Comparison of ENCODE assay signal across 8 cellular contexts in the genomic region with DNA sequence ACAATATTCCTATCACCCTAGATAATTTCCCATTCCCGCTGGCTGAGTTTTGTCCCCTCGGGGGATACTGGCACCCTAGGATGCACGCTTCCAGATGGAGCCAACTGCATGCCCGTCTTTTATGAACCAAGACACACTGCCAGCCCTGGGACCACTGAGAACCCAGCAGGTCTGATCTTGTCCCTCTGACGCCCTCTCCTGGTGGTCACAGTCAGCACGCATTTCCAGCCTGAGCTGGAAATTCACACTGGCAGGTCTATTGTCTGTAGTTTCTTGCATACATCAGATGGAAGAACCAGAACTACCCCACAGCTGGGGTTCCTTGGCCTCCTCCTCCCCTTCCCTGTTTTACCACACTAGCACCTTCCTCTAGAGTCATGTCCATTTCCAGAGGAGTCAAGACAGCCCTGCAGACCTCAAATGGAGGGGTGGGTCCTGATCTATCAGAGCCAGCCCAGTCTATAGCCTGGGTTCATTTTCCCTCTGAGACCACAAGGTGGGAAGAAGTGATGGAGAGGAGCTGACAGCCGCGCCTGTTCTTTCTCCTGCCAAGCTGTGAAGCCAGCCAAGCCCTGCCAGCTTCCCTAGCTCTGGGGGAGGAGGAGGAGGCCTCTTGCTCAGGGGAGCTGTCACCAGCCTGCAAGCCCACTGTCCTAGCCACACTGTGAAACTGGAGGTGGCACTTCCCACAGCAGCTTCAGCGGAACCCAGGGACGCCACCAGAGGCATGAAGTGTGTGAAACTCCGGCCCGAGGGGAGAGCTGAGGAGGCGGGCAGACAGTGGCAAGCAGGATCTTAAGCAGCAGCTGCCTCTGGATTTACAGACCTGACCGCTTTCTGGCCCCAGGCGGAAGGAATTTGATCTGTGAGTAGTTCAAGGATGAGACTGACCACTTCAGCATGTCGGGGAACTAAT. TPM values are rescaled to one million over a fixed set of nuclear protein-coding genes. Genes with fewer than 3 reads are reported as not detected.
DNase-seq lines count a peak whose midpoint lies in the region; ATAC-seq and TF ChIP-seq lines count a peak whose summit lies in the region.

No MANE protein-coding gene starts in this region.

- H2AFZ ChIP-seq in trophoblast cell (ENCODE audit: insufficient read depth, low read length, poor library complexity) = no peak overlapping the region

- H3K79me1 ChIP-seq in trophoblast cell (ENCODE audit: low read length) = no peaks in the 10 kb centered on the region

- BruUV-seq in Calu3 (replicated peaks; lab: Mats Ljungman, UMichigan) = no TSS peak

- no peaks in the 10 kb centered on the region for H3K79me2 ChIP-seq in trophoblast cell (ENCODE audit: control insufficient read depth, insufficient read depth, low read length, poor library complexity)

- H4K12ac ChIP-seq in trophoblast cell (ENCODE audit: low read depth, low read length) = no peak overlapping the region

- H4K8ac ChIP-seq in trophoblast cell (ENCODE audit: low read depth, low read length) = no peak overlapping the region

- H3K27ac Mint-ChIP-seq in Calu3 (ENCODE audit: unreplicated experiment) = no peak overlapping the region

- TF ChIP-seq CTCF in Calu3 (IDR thresholded peaks at IDR 0.05; ENCODE audit: unreplicated experiment) (peak; percentile 68), LNCAP (IDR thresholded peaks at IDR 0.05) (peak; percentile 86), transverse colon (IDR thresholded peaks at IDR 0.05) (peak; percentile 72 to 88 (median 79))

- H3K14ac ChIP-seq in trophoblast cell (ENCODE audit: low read length) = no peak overlapping the region

- intact Hi-C loops in Calu3 (cut with micrococcal nuclease; ENCODE audit: unreplicated experiment) = loop anchor here (1.0 kb wide), 2 partner anchors 40 to 123 kb away; no protein-coding TSS in a partner anchor
- intact Hi-C loops in transverse colon (cut with DNase I; ENCODE audit: low total_unique reads) = loop anchor here (5.0 kb wide), 1 partner anchor 36 kb away; no protein-coding TSS in a partner anchor

- H3K27ac ChIP-seq in SJCRH30 (peak overlapping the region; percentile 89), trophoblast cell (ENCODE audit: low read depth, low read length) (peak overlapping the region; percentile 18), transverse colon (peak overlapping the region; percentile 17 to 89 (median 71))

- no peak overlapping the region for H3K9ac ChIP-seq in trophoblast cell (ENCODE audit: low read length)

- H3K27me3 Mint-ChIP-seq in Calu3 (ENCODE audit: unreplicated experiment) = no peaks in the 10 kb centered on the region

- ATAC-seq in HG03439 (IDR thresholded peaks at IDR 0.05; ENCODE audit: unreplicated experiment) = no peak

- H3K4me1 ChIP-seq in SJCRH30 = peaks cover 43% of the 10 kb centered on the region
- H3K4me1 ChIP-seq in trophoblast cell (ENCODE audit: control insufficient read depth in 1 of 2, insufficient read depth in 2 of 2, low read length in 2 of 2) = peaks cover 10% of the 10 kb centered on the region in 2 experiments
- peaks cover 12 to 52% (median 36%) of the 10 kb centered on the region in 4 donors for H3K4me1 ChIP-seq in transverse colon

- no CpG with 5 or more reads among the region's 16 CpGs for WGBS in trophoblast cell (ENCODE audit: extremely low coverage, insufficient coverage, insufficient read length)
- WGBS in transverse colon (ENCODE audit: low coverage in 1 of 2), 2 donors = 32 to 52% methylated on average over 3 to 16 of the region's 16 CpGs

- no peaks in the 10 kb centered on the region for H3K9me3 Mint-ChIP-seq in Calu3 (ENCODE audit: low read depth, unreplicated experiment)

- H3K36me3 Mint-ChIP-seq in Calu3 (ENCODE audit: insufficient read depth, unreplicated experiment) = no peaks in the 10 kb centered on the region

- in situ Hi-C loops in transverse colon (cut with MboI; ENCODE audit: low pct_ligation_motif_present in 1 of 4, low pct_unique_long_range_greater_than_20kb in 1 of 4, low sequenced_read_pairs in 3 of 4) = no loop called here

- H3K4me2 ChIP-seq in trophoblast cell (ENCODE audit: low read length) = peak overlapping the region; percentile 32

- no peak for TF ChIP-seq EP300 in transverse colon (IDR thresholded peaks at IDR 0.05; ENCODE audit: low read depth)

- no peak overlapping the region for H3K4ac ChIP-seq in trophoblast cell (ENCODE audit: low read depth, low read length)

- H3K36me3 ChIP-seq in SJCRH30 (no peaks in the 10 kb centered on the region), trophoblast cell (ENCODE audit: control insufficient read depth in 1 of 2, insufficient read depth in 2 of 2, low read length in 2 of 2) (peaks cover 9 to 20% of the 10 kb centered on the region in 2 experiments), transverse colon (no peaks in the 10 kb centered on the region)

- H3K9me3 ChIP-seq in SJCRH30 (replicated peaks) = no peaks in the 10 kb centered on the region
- H3K9me3 ChIP-seq in trophoblast cell (ENCODE audit: insufficient read depth, low read depth, low read length) = peaks cover 7% of the 10 kb centered on the region
- no peaks in the 10 kb centered on the region for H3K9me3 ChIP-seq in transverse colon

- no peak overlapping the region for H2BK12ac ChIP-seq in trophoblast cell (ENCODE audit: low read length)

- H3K18ac ChIP-seq in trophoblast cell (ENCODE audit: low read length) = no peak overlapping the region

- no peak overlapping the region for H3K4me3 Mint-ChIP-seq in Calu3 (ENCODE audit: low read depth, unreplicated experiment)

- peaks cover 6% of the 10 kb centered on the region for H3K4me1 Mint-ChIP-seq in Calu3 (ENCODE audit: low read depth, unreplicated experiment)

- no peak overlapping the region for H4K91ac ChIP-seq in trophoblast cell (ENCODE audit: low read depth, low read length)

- no peak overlapping the region for H3K23ac ChIP-seq in trophoblast cell (ENCODE audit: low read length)

- CTCF ChIA-PET in Calu3 (lab: Charles Lee) = interaction anchor here (0.6 to 1.7 kb wide), 17 partner anchors 9 to 417 kb away, joined by 3 to 19 read pairs (median 5); partner anchors contain the start of genes ST6GALNAC1 and ST6GALNAC2

- H2BK120ac ChIP-seq in trophoblast cell (ENCODE audit: insufficient read depth, low read length, poor library complexity) = no peak overlapping the region

- TF ChIP-seq POLR2A in transverse colon (IDR thresholded peaks at IDR 0.05) = no peak

- H3K27me3 ChIP-seq in SJCRH30 (no peaks in the 10 kb centered on the region), trophoblast cell (ENCODE audit: insufficient read depth, low read length) (no peaks in the 10 kb centered on the region), transverse colon (no peaks in the 10 kb centered on the region)

- no peak overlapping the region for H3K4me3 ChIP-seq in SJCRH30
- H3K4me3 ChIP-seq in trophoblast cell (ENCODE audit: low read depth, low read length) = no peak overlapping the region
- H3K4me3 ChIP-seq in transverse colon = no peak overlapping the region

- H2AK5ac ChIP-seq in trophoblast cell (ENCODE audit: low read length) = no peak overlapping the region

- peak; percentile 85 for DNase-seq in Calu3
- peak; percentile 99 to 100 for DNase-seq in SJCRH30
- peak; percentile 52 for DNase-seq in activated gamma-delta T cell treated with anti-CD3 and anti-CD28 coated beads, Interleukin-2, amount 50 U/mL, for 16 hours (ENCODE audit: low read depth)
- DNase-seq in globus pallidus (ENCODE audit: low spot score) = peak; percentile 41
- DNase-seq in trophoblast cell = peak; percentile 55 to 80
- peak; percentile 84 for DNase-seq in transverse colon

- no peak overlapping the region for H2BK5ac ChIP-seq in trophoblast cell (ENCODE audit: low read depth, low read length, poor library complexity)

RNA-seq across cellular contexts. Expression of gene MXRA7, which starts 29.3 kb away (rescaled TPM):
- total RNA-seq in Calu3 (2022) (6.5 and 9.9 TPM in 2 replicates), transverse colon (100 to 1,000 TPM in 1 of 4 donors, 10 to 100 TPM in 3; 31.0 to 633 (median 52.5) TPM)
- total RNA-seq in SJCRH30 (2014; rRNA removed; shearing (Covaris generic)) = 245 and 247 TPM in 2 replicates
- 84.3 and 85.1 TPM in 2 replicates for polyA plus RNA-seq in trophoblast cell (2013)

RNA-seq across cellular contexts. Expression of gene ST6GALNAC1, which starts 37.9 kb away (rescaled TPM):
- total RNA-seq in Calu3 (2022) (52.2 and 52.4 TPM in 2 replicates), transverse colon (100 to 1,000 TPM; 121 to 281 (median 182) TPM)
- not detected in 2 replicates for total RNA-seq in SJCRH30 (2014; rRNA removed; shearing (Covaris generic))
- 0.53 TPM in 2 replicates for polyA plus RNA-seq in trophoblast cell (2013)

RNA-seq across cellular contexts. Expression of gene JMJD6, which starts 44.9 kb away (rescaled TPM):
- total RNA-seq in Calu3 (2022) = 60.8 and 62.1 TPM in 2 replicates
- 36.4 and 39.8 TPM in 2 replicates for total RNA-seq in SJCRH30 (2014; rRNA removed; shearing (Covaris generic))
- polyA plus RNA-seq in trophoblast cell (2013) = 24.2 and 25.4 TPM in 2 replicates
- 10 to 100 TPM; 25.4 to 58.4 (median 26.9) TPM for total RNA-seq in transverse colon

RNA-seq across cellular contexts. Expression of gene METTL23, which starts 45.2 kb away (rescaled TPM):
- 56.1 and 58.1 TPM in 2 replicates for total RNA-seq in Calu3 (2022)
- 33.3 and 39.5 TPM in 2 replicates for total RNA-seq in SJCRH30 (2014; rRNA removed; shearing (Covaris generic))
- polyA plus RNA-seq in trophoblast cell (2013) = 18.7 and 18.8 TPM in 2 replicates
- 10 to 100 TPM in 3 of 4 donors, not detected in 1; 11.2 to 34.1 (median 24.7) TPM for total RNA-seq in transverse colon

RNA-seq across cellular contexts. Expression of gene SRSF2, which starts 55.7 kb away (rescaled TPM):
- total RNA-seq in Calu3 (2022) (238 and 241 TPM in 2 replicates), transverse colon (1,000 to 10,000 TPM in 1 of 4 donors, 100 to 1,000 TPM in 3; 193 to 1,196 (median 348) TPM)
- total RNA-seq in SJCRH30 (2014; rRNA removed; shearing (Covaris generic)) = 516 and 599 TPM in 2 replicates
- polyA plus RNA-seq in trophoblast cell (2013) = 205 and 216 TPM in 2 replicates

Comparison
In these comparisons a context has a peak if more than half of its experiments do, and no peak if none do; other contexts are left out.
1. DNase-seq: peak in every context shown above with its lines; median percentile 100 in SJCRH30; 85 in Calu3; 84 in transverse colon; 68 in trophoblast cell; 52 in activated gamma-delta T cell treated with anti-CD3 and anti-CD28 coated beads, Interleukin-2, amount 50 U/mL, for 16 hours; 41 in globus pallidus.
2. H3K27ac ChIP-seq: peak in every context shown above with its lines; median percentile 89 in SJCRH30; 71 in transverse colon; 18 in trophoblast cell.
3. RNA of gene ST6GALNAC1, which starts 37.9 kb away (total RNA-seq): 121 to 281 TPM in transverse colon and 52.2 to 52.4 TPM in Calu3; not detected in SJCRH30; every median in the first group is over 10 times any median in the second.
4. Peak in every context shown above with its lines, with median percentiles within 50 percentile points of each other: CTCF ChIP-seq.